ENCODE assay signal across 8 cellular contexts in genomic region chr1:228459091-228459993, GRCh38. TPM values are rescaled to one million over a fixed set of nuclear protein-coding genes. Genes with fewer than 3 reads are reported as not detected.
DNase-seq lines count a peak whose midpoint lies in the region; ATAC-seq and TF ChIP-seq lines count a peak whose summit lies in the region.

No MANE protein-coding gene starts in this region.

- no peak overlapping the region for H3K27ac ChIP-seq in neutrophil

- TF ChIP-seq CTCF in GM10248 (IDR thresholded peaks at IDR 0.05; ENCODE audit: control extremely low read depth, extremely low read depth, low read depth, missing control alignments) (peak; percentile 61), fibroblast of villous mesenchyme (IDR thresholded peaks at IDR 0.05; ENCODE audit: insufficient read depth, low read depth, low read length) (peak; percentile 80), neutrophil (IDR thresholded peaks at IDR 0.05) (no peak)

- CTCF ChIA-PET in GM10248 (lab: Yijun Ruan, JAX) = interaction anchor here (0.8 to 1.8 kb wide), 8 partner anchors 10 to 769 kb away, joined by 3 to 9 read pairs (median 4); no protein-coding TSS in a partner anchor

- POLR2A ChIA-PET in GM10248 (lab: Yijun Ruan, JAX) = interaction anchor here (0.6 kb wide), 1 partner anchor 52 kb away, joined by 6 read pairs; the partner anchor contains the start of gene TRIM11

- H3K9me3 ChIP-seq in neutrophil = no peaks in the 10 kb centered on the region

- peaks cover 22 to 27% of the 10 kb centered on the region in 2 experiments for H3K4me1 ChIP-seq in neutrophil (ENCODE audit: control insufficient read depth in 1 of 2, insufficient read depth in 1 of 2, low read depth in 1 of 2, low read length in 1 of 2)

- H3K36me3 ChIP-seq in neutrophil = no peaks in the 10 kb centered on the region

- H3K4me3 ChIP-seq in fibroblast of villous mesenchyme (ENCODE audit: low read depth, low read length) = peak overlapping the region; percentile 79
- H3K4me3 ChIP-seq in neutrophil (ENCODE audit: low read depth in 1 of 2, low read length in 1 of 2) = peak overlapping the region; percentile 43 to 49

- peak; percentile 66 for DNase-seq in GM10248 (ENCODE audit: extremely low spot score)
- DNase-seq in NOMO-1 treated with dmso at 0.1 percent for 144 hours (lab: John Stamatoyannopoulos, UW; ENCODE audit: unreplicated experiment) = peak; percentile 51
- peak; percentile 32 for DNase-seq in activated T-helper 9 cell treated with anti-CD3 and anti-CD28 coated beads, Interleukin-2, amount 50 U/mL, for 16 hours (ENCODE audit: low read depth)
- DNase-seq in fibroblast of villous mesenchyme (ENCODE audit: low read depth) = peak; percentile 80
- DNase-seq in AML-193 (lab: John Stamatoyannopoulos, UW) = no peak

- peak; percentile 18 for ATAC-seq in HG03565 (IDR thresholded peaks at IDR 0.05; ENCODE audit: unreplicated experiment)
- ATAC-seq in HG03520 (IDR thresholded peaks at IDR 0.05; ENCODE audit: unreplicated experiment) = no peak

- peaks cover 100% of the 10 kb centered on the region for H3K27me3 ChIP-seq in neutrophil

RNA-seq across cellular contexts. Expression of gene RNF187, which starts 27.8 kb away (rescaled TPM):
- 41.9 and 57.3 TPM in 2 replicates for total RNA-seq in fibroblast of villous mesenchyme

RNA-seq across cellular contexts. Expression of gene TRIM17, which starts 42.7 kb away (rescaled TPM):
- under 0.01 and 0.43 TPM in 2 replicates for total RNA-seq in fibroblast of villous mesenchyme

RNA-seq across cellular contexts. Expression of gene TRIM11, which starts 52.7 kb away (rescaled TPM):
- 20.7 and 21.9 TPM in 2 replicates for total RNA-seq in fibroblast of villous mesenchyme

Comparison
In these comparisons a context has a peak if more than half of its experiments do, and no peak if none do; other contexts are left out.
1. DNase-seq: peak in GM10248 (single experiment), NOMO-1 treated with dmso at 0.1 percent for 144 hours (single experiment), activated T-helper 9 cell treated with anti-CD3 and anti-CD28 coated beads, Interleukin-2, amount 50 U/mL, for 16 hours (single experiment) and fibroblast of villous mesenchyme (single experiment); none in AML-193 (0 of 2).